In the genomic region with DNA sequence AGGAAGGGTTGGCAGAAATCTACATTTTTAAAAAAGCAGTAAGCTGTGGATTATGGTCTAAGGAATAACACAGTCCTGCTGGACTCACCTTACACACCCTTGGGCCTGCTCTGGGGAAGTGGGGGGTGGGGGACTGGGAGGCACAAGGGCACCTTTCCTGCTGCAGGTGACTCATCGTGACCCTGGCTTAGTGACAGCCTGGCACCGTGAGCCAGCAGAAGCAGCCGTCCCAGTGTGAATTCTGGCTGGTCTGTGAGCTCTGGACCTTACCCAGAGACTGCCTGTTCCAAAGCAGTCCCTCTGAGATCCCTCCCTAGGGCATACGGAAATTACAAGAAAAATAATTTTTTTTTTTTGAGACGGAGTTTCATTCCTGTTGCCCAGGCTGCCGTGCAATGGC, we compare ENCODE assay signal across 9 cellular contexts. TPM values are rescaled to one million over a fixed set of nuclear protein-coding genes. Genes with fewer than 3 reads are reported as not detected.
DNase-seq lines count a peak whose midpoint lies in the region; ATAC-seq and TF ChIP-seq lines count a peak whose summit lies in the region.
"Had no signal": no experiment of that assay in that cellular context is flagged by ENCODE, and none has a peak within 500 bp of the region (broad histone marks: within the 10 kb centered on the region; RNA-seq: fewer than 3 reads in every experiment).

No MANE protein-coding gene starts in this region.

- peak overlapping the region; percentile 25 for H3K27ac ChIP-seq in upper lobe of right lung

- no peaks in the 10 kb centered on the region for H3K27me3 ChIP-seq in upper lobe of right lung

- H3K4me3 ChIP-seq in upper lobe of right lung, result no peak overlapping the region

- no peak overlapping the region for H3K4me3 Mint-ChIP-seq in nephron progenitor cell
- H3K4me3 Mint-ChIP-seq: activated T-cell treated with anti-CD3 and anti-CD28 coated beads, Interleukin-2, amount 50 U/mL, for 72 hours had no signal

- peaks cover 38% of the 10 kb centered on the region for H3K4me1 ChIP-seq in upper lobe of right lung

- H3K27ac Mint-ChIP-seq in nephron progenitor cell, result no peak overlapping the region
- H3K27ac Mint-ChIP-seq: activated T-cell treated with anti-CD3 and anti-CD28 coated beads, Interleukin-2, amount 50 U/mL, for 72 hours had no signal

- peak; percentile 40 for DNase-seq in HT-29 (ENCODE audit: low spot score)
- DNase-seq in cerebellar cortex (ENCODE audit: low spot score), result peak; percentile 88
- peak; percentile 64 to 86 for DNase-seq in left colon
- DNase-seq in upper lobe of right lung, result peak; percentile 90
- no peak for DNase-seq in DMS 273 treated with DMSO at 0.1 percent for 48 hours (lab: John Stamatoyannopoulos, UW)
- no peak for DNase-seq in nephron progenitor cell
- no peak for DNase-seq in mesenteric fat pad (ENCODE audit: low spot score)
- DNase-seq: activated T-cell treated with anti-CD3 and anti-CD28 coated beads, Interleukin-2, amount 50 U/mL, for 72 hours had no signal

- H3K27me3 Mint-ChIP-seq in nephron progenitor cell (ENCODE audit: low read depth, poor library complexity), result peaks cover 5% of the 10 kb centered on the region

- no peaks in the 10 kb centered on the region for H3K9me3 ChIP-seq in upper lobe of right lung

- no peak for TF ChIP-seq CTCF in upper lobe of right lung (IDR thresholded peaks at IDR 0.05)
- no peak for TF ChIP-seq CTCF in nephron progenitor cell (IDR thresholded peaks at IDR 0.05)

- peaks cover 3% of the 10 kb centered on the region for H3K9me3 Mint-ChIP-seq in nephron progenitor cell
- H3K9me3 Mint-ChIP-seq: activated T-cell treated with anti-CD3 and anti-CD28 coated beads, Interleukin-2, amount 50 U/mL, for 72 hours had no signal

- intact Hi-C loops in left colon (cut with DNase I, micrococcal nuclease), result no loop called here
- intact Hi-C loops in upper lobe of right lung (cut with DNase I), result no loop called here

- H3K36me3 Mint-ChIP-seq in nephron progenitor cell (ENCODE audit: low read depth), result peaks cover 4% of the 10 kb centered on the region

- peaks cover 11% of the 10 kb centered on the region for H3K36me3 ChIP-seq in upper lobe of right lung

- H3K4me1 Mint-ChIP-seq in nephron progenitor cell, result peaks cover 7% of the 10 kb centered on the region

- ATAC-seq in left colon, result peak; percentile 40
- ATAC-seq in upper lobe of right lung, result peak; percentile 48
- no peak for ATAC-seq in GM18502 (IDR thresholded peaks at IDR 0.05; ENCODE audit: poor library complexity, unreplicated experiment)
- ATAC-seq: activated T-cell treated with anti-CD3 and anti-CD28 coated beads, Interleukin-2, amount 50 U/mL, for 72 hours had no signal

RNA-seq across cellular contexts. Expression of a gene that starts 4.2 kb away (rescaled TPM):
- 28.8 and 28.9 TPM in 2 replicates for total RNA-seq in HT-29 (2014; rRNA removed; shearing (Covaris generic))
- total RNA-seq in left colon (10 to 100 TPM; 74.6 to 80.9 TPM), upper lobe of right lung (81.3 TPM), mesenteric fat pad (97.0 TPM)

RNA-seq across cellular contexts. Expression of a gene that starts 32.3 kb away (rescaled TPM):
- 188 and 200 TPM in 2 replicates for total RNA-seq in HT-29 (2014; rRNA removed; shearing (Covaris generic))
- total RNA-seq in left colon, result 100 to 1,000 TPM; 318 to 378 TPM
- total RNA-seq in upper lobe of right lung, result 322 TPM
- total RNA-seq in mesenteric fat pad, result 552 TPM

RNA-seq across cellular contexts. Expression of a gene that starts 56.2 kb away (rescaled TPM):
- total RNA-seq in HT-29 (2014; rRNA removed; shearing (Covaris generic)), result 51.5 and 75.5 TPM in 2 replicates
- total RNA-seq in left colon (10 to 100 TPM; 39.9 to 40.4 TPM), upper lobe of right lung (69.8 TPM), mesenteric fat pad (77.6 TPM)

Comparison
In these comparisons a context has a peak if more than half of its experiments do, and no peak if none do; other contexts are left out.
1. DNase-seq: peak in HT-29 (single experiment), cerebellar cortex (single experiment), left colon (2 of 2) and upper lobe of right lung (single experiment); none in DMS 273 treated with DMSO at 0.1 percent for 48 hours (single experiment), nephron progenitor cell (single experiment) and mesenteric fat pad (single experiment).